16 cellular contexts compared by ENCODE assay signal in genomic region chr1:195580988-195581387, GRCh38.
DNase-seq lines count a peak whose midpoint lies in the region; ATAC-seq and TF ChIP-seq lines count a peak whose summit lies in the region.
"Had no signal": no experiment of that assay in that cellular context is flagged by ENCODE, and none has a peak within 500 bp of the region (broad histone marks: within the 10 kb centered on the region; RNA-seq: fewer than 3 reads in every experiment).

No MANE protein-coding gene starts in this region.

- DNase-seq in activated naive CD4-positive, alpha-beta T cell (lab: John Stamatoyannopoulos, UW) = no peak
- no peak for DNase-seq in epidermal melanocyte (ENCODE audit: insufficient read length, low spot score)
- DNase-seq in NCI-H748 treated with DMSO at 0.1 percent for 48 hours (lab: John Stamatoyannopoulos, UW) = no peak
- DNase-seq: activated CD4-positive, alpha-beta T cell treated with anti-CD3 and anti-CD28 coated beads for 36 hours; activated T-cell treated with anti-CD3 and anti-CD28 coated beads, Interleukin-2, amount 50 U/mL, for 1 hour; CD4-positive, alpha-beta T cell; cortex of kidney; GDM1; NCI-H187; NK-92 treated with Interleukin-12 subunit alpha and Interleukin-12 subunit beta, amount 100 ng/mL, for 24 hours; occipital lobe; small intestine had no signal

- no peak overlapping the region for H3K27ac ChIP-seq in SU-DHL-6 (ENCODE audit: low read depth, low read length)
- H3K27ac ChIP-seq in neural cell (ENCODE audit: low read length) = no peak overlapping the region

- H3K4me3 ChIP-seq in SU-DHL-6 (ENCODE audit: insufficient read depth, low read length, poor library complexity, severe bottlenecking) = no peak overlapping the region
- no peak overlapping the region for H3K4me3 ChIP-seq in neural cell (ENCODE audit: low read length)

- no peaks in the 10 kb centered on the region for H3K36me3 ChIP-seq in SU-DHL-6 (ENCODE audit: low read length)
- H3K36me3 ChIP-seq in neural cell (ENCODE audit: insufficient read depth, low read length) = no peaks in the 10 kb centered on the region

- TF ChIP-seq CTCF in SU-DHL-6 (IDR thresholded peaks at IDR 0.05; ENCODE audit: insufficient read depth, low read length, poor library complexity, severe bottlenecking) (peak; percentile 14), neural cell (IDR thresholded peaks at IDR 0.05; ENCODE audit: poor library complexity, severe bottlenecking) (peak; percentile 38)

- no peak overlapping the region for H3K4me2 ChIP-seq in SU-DHL-6 (ENCODE audit: low read depth, low read length, poor library complexity, severe bottlenecking)
- H3K4me2 ChIP-seq in neural cell (ENCODE audit: low read length) = no peak overlapping the region

- TF ChIP-seq RAD21 in neural cell (conservative IDR thresholded peaks at IDR 0.05) = no peak

- H3K79me2 ChIP-seq in SU-DHL-6 (ENCODE audit: insufficient read depth, low read length) = no peaks in the 10 kb centered on the region
- no peaks in the 10 kb centered on the region for H3K79me2 ChIP-seq in neural cell (replicated peaks; ENCODE audit: insufficient read depth, low read length)

- H4K20me1 ChIP-seq in SU-DHL-6 (ENCODE audit: low read depth, low read length) (no peaks in the 10 kb centered on the region), neural cell (ENCODE audit: insufficient read depth) (no peaks in the 10 kb centered on the region)

- H3K9ac ChIP-seq in SU-DHL-6 (ENCODE audit: low read length) (no peak overlapping the region), neural cell (ENCODE audit: low read length) (no peak overlapping the region)

- H3K9me2 ChIP-seq in SU-DHL-6 (replicated peaks; ENCODE audit: insufficient read depth, low read length) (no peaks in the 10 kb centered on the region), neural cell (ENCODE audit: insufficient read depth, low read length) (no peaks in the 10 kb centered on the region)

- H3K9me3 ChIP-seq in SU-DHL-6 (ENCODE audit: insufficient read depth, low read length) (no peaks in the 10 kb centered on the region), neural cell (ENCODE audit: low read length) (no peaks in the 10 kb centered on the region)

- no peaks in the 10 kb centered on the region for H3K27me3 ChIP-seq in SU-DHL-6 (ENCODE audit: low read length)
- no peaks in the 10 kb centered on the region for H3K27me3 ChIP-seq in neural cell (ENCODE audit: insufficient read depth, low read depth, low read length)

- H3F3A ChIP-seq in SU-DHL-6 (ENCODE audit: insufficient read depth) (no peaks in the 10 kb centered on the region), neural cell (ENCODE audit: insufficient read depth, low read length, poor library complexity, severe bottlenecking) (no peaks in the 10 kb centered on the region)

- TF ChIP-seq EP300 in neural cell (conservative IDR thresholded peaks at IDR 0.05; ENCODE audit: poor library complexity, severe bottlenecking) = no peak

- peak; percentile 58 for ATAC-seq in GM18867 (IDR thresholded peaks at IDR 0.05; ENCODE audit: unreplicated experiment)
- peak; percentile 50 for ATAC-seq in HG03432 (IDR thresholded peaks at IDR 0.05; ENCODE audit: unreplicated experiment)
- ATAC-seq: activated CD4-positive, alpha-beta T cell treated with anti-CD3 and anti-CD28 coated beads for 36 hours had no signal

- H2AFZ ChIP-seq in SU-DHL-6 (ENCODE audit: low read depth, low read length, severe bottlenecking) (no peak overlapping the region), neural cell (ENCODE audit: low read depth, low read length) (no peak overlapping the region)

TF ChIP-seq in neural cell, 6 proteins besides CTCF, POLR2A, EP300 and RAD21:
- TF ChIP-seq TAF1 (IDR thresholded peaks at IDR 0.05; ENCODE audit: low read depth) (no peak), MXI1 (conservative IDR thresholded peaks at IDR 0.05; ENCODE audit: poor library complexity, severe bottlenecking) (no peak), EZH2 (IDR thresholded peaks at IDR 0.05; ENCODE audit: borderline replicate concordance, insufficient read depth, low read length, poor library complexity, severe bottlenecking) (no peak), POLR2AphosphoS5 (IDR thresholded peaks at IDR 0.05) (no peak)
